8 cellular contexts compared by ENCODE assay signal in genomic region chr14:77181124-77181602, GRCh38. TPM values are rescaled to one million over a fixed set of nuclear protein-coding genes. Genes with fewer than 3 reads are reported as not detected.
A peak's percentile ranks its signal among the peaks of the same experiment; 100 is the strongest.
DNase-seq lines count a peak whose midpoint lies in the region; ATAC-seq and TF ChIP-seq lines count a peak whose summit lies in the region.

No MANE protein-coding gene starts in this region.

- no peaks in the 10 kb centered on the region for H3K36me3 Mint-ChIP-seq in type B pancreatic cell

- whole genome bisulfite sequencing in right cardiac atrium: 23% methylated on average over 9 of the region's 9 CpGs

- DNase-seq in cardiac muscle cell (ENCODE audit: low read depth in 1 of 2, low spot score in 1 of 2) (no peak), right cardiac atrium (no peak), SK-N-MC (ENCODE audit: low read depth, low spot score) (no peak), type B pancreatic cell (ENCODE audit: extremely low spot score, unreplicated experiment) (no peak), DMS153 (lab: John Stamatoyannopoulos, UW) (no peak), sciatic nerve (ENCODE audit: low spot score) (no peak), iPS-NIHi11 (ENCODE audit: low spot score) (no peak)

- H3K4me3 Mint-ChIP-seq in type B pancreatic cell: peak overlapping the region; percentile 80

- H3K9me3 Mint-ChIP-seq in type B pancreatic cell: no peaks in the 10 kb centered on the region

- H3K27ac ChIP-seq in cardiac muscle cell (no peak overlapping the region), right cardiac atrium (ENCODE audit: low read length) (no peak overlapping the region), SK-N-MC (no peak overlapping the region)

- H3K4me3 ChIP-seq in cardiac muscle cell (peak overlapping the region; percentile 37), right cardiac atrium (ENCODE audit: low read length) (no peak overlapping the region), SK-N-MC (peak overlapping the region; percentile 53), iPS-11a (ENCODE audit: low read depth, low read length) (peak overlapping the region; percentile 77)

- no peak overlapping the region for H3K9ac ChIP-seq in SK-N-MC (ENCODE audit: insufficient read length)

- ATAC-seq in right cardiac atrium (no peak), sciatic nerve (no peak)

- no peaks in the 10 kb centered on the region for H3K36me3 ChIP-seq in cardiac muscle cell
- no peaks in the 10 kb centered on the region for H3K36me3 ChIP-seq in SK-N-MC (ENCODE audit: insufficient read depth, low read length)

- H3K27me3 ChIP-seq in cardiac muscle cell (peaks cover 13% of the 10 kb centered on the region), right cardiac atrium (ENCODE audit: control insufficient read depth, insufficient read depth) (no peaks in the 10 kb centered on the region)

- no peaks in the 10 kb centered on the region for H3K4me1 ChIP-seq in cardiac muscle cell (ENCODE audit: low read depth)
- H3K4me1 ChIP-seq in right cardiac atrium (ENCODE audit: control insufficient read depth, insufficient read depth, low read length): peaks cover 1% of the 10 kb centered on the region

- TF ChIP-seq CTCF in cardiac muscle cell (IDR thresholded peaks at IDR 0.05; ENCODE audit: low read depth, low read length) (no peak), type B pancreatic cell (conservative IDR thresholded peaks at IDR 0.05) (no peak)

- intact Hi-C loops in right cardiac atrium (cut with DNase I): no loop called here
- intact Hi-C loops in sciatic nerve (cut with DNase I): no loop called here

- H3K27ac Mint-ChIP-seq in type B pancreatic cell: peak overlapping the region; percentile 56

- no peaks in the 10 kb centered on the region for H3K4me1 Mint-ChIP-seq in type B pancreatic cell (ENCODE audit: unreplicated experiment)

- no peaks in the 10 kb centered on the region for H3K9me3 ChIP-seq in cardiac muscle cell (ENCODE audit: low read depth)
- no peaks in the 10 kb centered on the region for H3K9me3 ChIP-seq in right cardiac atrium (ENCODE audit: control insufficient read depth, low read length)
- H3K9me3 ChIP-seq in SK-N-MC (ENCODE audit: low read depth, low read length): no peaks in the 10 kb centered on the region

- H3K27me3 Mint-ChIP-seq in type B pancreatic cell: peaks cover 45% of the 10 kb centered on the region

RNA-seq across cellular contexts. Expression of gene TMEM63C, which starts 0.4 kb away (rescaled TPM):
- total RNA-seq in cardiac muscle cell (0.36 and 0.74 TPM in 2 replicates), right cardiac atrium (under 1 TPM in 3 of 4 donors, not detected in 1; 0.03 to 0.23 (median 0.14) TPM), type B pancreatic cell (ENCODE audit: low replicate concordance) (4.6 and 5.5 TPM in 2 replicates), sciatic nerve (not detected)
- polyA plus RNA-seq in cardiac muscle cell (0.80 and 1.1 TPM in 2 replicates), right cardiac atrium (0.11 TPM)

RNA-seq across cellular contexts. Expression of gene ZDHHC22, which starts 39.6 kb away (rescaled TPM):
- total RNA-seq in cardiac muscle cell (0.12 and 0.25 TPM in 2 replicates), right cardiac atrium (not detected), type B pancreatic cell (ENCODE audit: low replicate concordance) (0.24 TPM in 1 of 2 replicates, not detected in the other), sciatic nerve (not detected)
- polyA plus RNA-seq in cardiac muscle cell (0.10 TPM in 1 of 2 replicates, not detected in the other), right cardiac atrium (not detected)
